In the genomic region with DNA sequence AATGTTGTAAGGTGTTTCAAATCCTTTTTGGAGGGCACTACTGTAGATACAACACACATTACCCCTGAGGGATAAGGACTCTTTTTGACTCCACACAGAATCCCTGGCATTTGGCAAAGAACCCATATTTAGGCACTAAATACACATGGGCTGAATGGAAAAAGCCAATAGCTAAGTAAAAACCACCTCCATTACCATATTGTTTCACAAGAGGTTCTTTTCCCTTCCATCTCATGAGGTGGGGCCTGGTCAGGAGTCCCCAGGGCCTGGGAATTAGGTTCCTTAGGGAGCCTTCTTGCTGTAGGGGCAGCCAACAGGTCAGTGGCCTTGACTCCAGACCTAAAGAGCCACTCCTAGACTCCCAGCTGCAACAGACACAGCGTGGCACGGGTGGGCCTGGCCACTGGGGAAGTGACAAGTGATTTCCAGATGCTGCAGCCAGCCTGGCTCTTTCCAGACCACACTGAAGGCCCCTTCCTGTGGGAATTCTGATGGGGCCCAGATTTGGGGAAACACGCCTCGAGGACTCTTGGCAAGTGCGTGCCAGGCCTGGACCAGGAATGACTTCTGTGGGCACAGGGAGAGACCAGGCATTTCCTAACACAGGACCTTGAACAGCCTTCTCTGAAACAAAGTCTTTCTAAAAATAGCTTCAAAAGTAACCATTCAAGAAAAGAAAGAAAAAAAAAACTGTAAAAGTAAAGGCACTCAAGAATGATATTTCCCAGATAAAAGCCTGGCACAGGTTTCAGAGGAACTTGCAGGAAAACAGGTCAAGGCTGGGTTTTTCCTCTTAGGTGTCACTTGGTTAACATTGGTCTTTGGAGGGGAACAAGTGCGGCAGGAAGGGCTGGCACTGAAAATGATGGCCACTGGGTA, we compare ENCODE assay signal across 8 cellular contexts. TPM values are rescaled to one million over a fixed set of nuclear protein-coding genes. Genes with fewer than 3 reads are reported as not detected.
DNase-seq lines count a peak whose midpoint lies in the region; ATAC-seq and TF ChIP-seq lines count a peak whose summit lies in the region.

No MANE protein-coding gene starts in this region.

- no peak for TF ChIP-seq CTCF in cardiac muscle cell (IDR thresholded peaks at IDR 0.05; ENCODE audit: low read depth, low read length)
- TF ChIP-seq CTCF in smooth muscle cell (IDR thresholded peaks at IDR 0.05; ENCODE audit: borderline replicate concordance, insufficient read depth, poor library complexity, severe bottlenecking): no peak

- H3K27ac Mint-ChIP-seq in activated T-helper 1 cell treated with anti-CD3 and anti-CD28 coated beads, Interleukin-12 subunit alpha, Interleukin-12 subunit beta, Interleukin-2, Interleukin-4 antibody, amounts not matched to agents 30 ng/mL and 10 ng/mL and 1 ng/mL, durations not matched to agents 14 hours and 24 hours and 36 hours: peak overlapping the region; percentile 89

- H3F3A ChIP-seq in smooth muscle cell (ENCODE audit: low read depth): peaks cover 67% of the 10 kb centered on the region

- ATAC-seq in GM18867 (IDR thresholded peaks at IDR 0.05; ENCODE audit: unreplicated experiment) (no peak), GM21515 (IDR thresholded peaks at IDR 0.05; ENCODE audit: unreplicated experiment) (no peak), GM18505 (IDR thresholded peaks at IDR 0.05; ENCODE audit: unreplicated experiment) (no peak)

- peaks cover 50% of the 10 kb centered on the region for H3K79me2 ChIP-seq in smooth muscle cell (ENCODE audit: low read depth)

- H3K9me3 Mint-ChIP-seq in activated T-helper 1 cell treated with anti-CD3 and anti-CD28 coated beads, Interleukin-12 subunit alpha, Interleukin-12 subunit beta, Interleukin-2, Interleukin-4 antibody, amounts not matched to agents 30 ng/mL and 10 ng/mL and 1 ng/mL, durations not matched to agents 14 hours and 24 hours and 36 hours: peaks cover 4% of the 10 kb centered on the region

- no peak overlapping the region for H2AFZ ChIP-seq in smooth muscle cell (ENCODE audit: low read depth)

- H3K4me1 Mint-ChIP-seq in activated T-helper 1 cell treated with anti-CD3 and anti-CD28 coated beads, Interleukin-12 subunit alpha, Interleukin-12 subunit beta, Interleukin-2, Interleukin-4 antibody, amounts not matched to agents 30 ng/mL and 10 ng/mL and 1 ng/mL, durations not matched to agents 14 hours and 24 hours and 36 hours (ENCODE audit: low read depth): peaks cover 50% of the 10 kb centered on the region

- H3K9me3 ChIP-seq in cardiac muscle cell (ENCODE audit: low read depth): no peaks in the 10 kb centered on the region
- no peaks in the 10 kb centered on the region for H3K9me3 ChIP-seq in smooth muscle cell (replicated peaks; ENCODE audit: low read depth)

- H3K4me3 Mint-ChIP-seq in activated T-helper 1 cell treated with anti-CD3 and anti-CD28 coated beads, Interleukin-12 subunit alpha, Interleukin-12 subunit beta, Interleukin-2, Interleukin-4 antibody, amounts not matched to agents 30 ng/mL and 10 ng/mL and 1 ng/mL, durations not matched to agents 14 hours and 24 hours and 36 hours: peak overlapping the region; percentile 56

- no peaks in the 10 kb centered on the region for H3K36me3 ChIP-seq in cardiac muscle cell
- no peaks in the 10 kb centered on the region for H3K36me3 ChIP-seq in smooth muscle cell (ENCODE audit: low read depth)

- H3K9ac ChIP-seq in smooth muscle cell (ENCODE audit: low read depth): peak overlapping the region; percentile 94

- H3K27me3 Mint-ChIP-seq in activated T-helper 1 cell treated with anti-CD3 and anti-CD28 coated beads, Interleukin-12 subunit alpha, Interleukin-12 subunit beta, Interleukin-2, Interleukin-4 antibody, amounts not matched to agents 30 ng/mL and 10 ng/mL and 1 ng/mL, durations not matched to agents 14 hours and 24 hours and 36 hours (ENCODE audit: insufficient read depth): no peaks in the 10 kb centered on the region

- H3K4me2 ChIP-seq in smooth muscle cell: peak overlapping the region; percentile 54

- WGBS in smooth muscle cell (ENCODE audit: low lambda C conversion rate): 24% methylated on average over 6 of the region's 6 CpGs

- no peak overlapping the region for H3K4me3 ChIP-seq in cardiac muscle cell
- H3K4me3 ChIP-seq in smooth muscle cell: no peak overlapping the region

- H3K27ac ChIP-seq in cardiac muscle cell (peak overlapping the region; percentile 90), smooth muscle cell (ENCODE audit: low read depth) (peak overlapping the region; percentile 99)

- no peaks in the 10 kb centered on the region for H3K27me3 ChIP-seq in cardiac muscle cell
- no peaks in the 10 kb centered on the region for H3K27me3 ChIP-seq in smooth muscle cell (ENCODE audit: low read depth)

- intact Hi-C loops in activated T-helper 1 cell treated with anti-CD3 and anti-CD28 coated beads, Interleukin-12 subunit alpha, Interleukin-12 subunit beta, Interleukin-2, Interleukin-4 antibody, amounts not matched to agents 30 ng/mL and 10 ng/mL and 1 ng/mL, durations not matched to agents 14 hours and 24 hours and 36 hours (cut with micrococcal nuclease): no loop called here

- H3K4me1 ChIP-seq in cardiac muscle cell (ENCODE audit: low read depth): peaks cover 30% of the 10 kb centered on the region
- H3K4me1 ChIP-seq in smooth muscle cell (ENCODE audit: low read depth): peaks cover 36% of the 10 kb centered on the region

- TF ChIP-seq POLR2A in GM18505 (IDR thresholded peaks at IDR 0.05; ENCODE audit: borderline replicate concordance, extremely low read depth, insufficient read depth, insufficient read length): no peak

- DNase-seq in GM04504 (ENCODE audit: low read depth): peak; percentile 85
- no peak for DNase-seq in activated T-helper 1 cell treated with anti-CD3 and anti-CD28 coated beads, Interleukin-12 subunit alpha, Interleukin-12 subunit beta, Interleukin-2, Interleukin-4 antibody, amounts not matched to agents 30 ng/mL and 10 ng/mL and 1 ng/mL, durations not matched to agents 14 hours and 24 hours and 36 hours (ENCODE audit: low spot score)
- peak in 1 of 2 donors; percentile 73 for DNase-seq in cardiac muscle cell (ENCODE audit: low read depth in 1 of 2, low spot score in 1 of 2)
- DNase-seq in smooth muscle cell (lab: John Stamatoyannopoulos, UW; ENCODE audit: unreplicated experiment): peak; percentile 32
- no peak for DNase-seq in iPS-NIHi11 (ENCODE audit: low spot score)

- peaks cover 31% of the 10 kb centered on the region for H3K36me3 Mint-ChIP-seq in activated T-helper 1 cell treated with anti-CD3 and anti-CD28 coated beads, Interleukin-12 subunit alpha, Interleukin-12 subunit beta, Interleukin-2, Interleukin-4 antibody, amounts not matched to agents 30 ng/mL and 10 ng/mL and 1 ng/mL, durations not matched to agents 14 hours and 24 hours and 36 hours (ENCODE audit: low read depth)

- H4K20me1 ChIP-seq in smooth muscle cell (ENCODE audit: low read depth): no peaks in the 10 kb centered on the region

RNA-seq across cellular contexts. Expression of gene SSH1, which starts 18.1 kb away (rescaled TPM):
- 25.6 and 26.6 TPM in 2 replicates for total RNA-seq in activated T-helper 1 cell treated with anti-CD3 and anti-CD28 coated beads, Interleukin-12 subunit alpha, Interleukin-12 subunit beta, Interleukin-2, Interleukin-4 antibody, amounts not matched to agents 30 ng/mL and 10 ng/mL and 1 ng/mL, durations not matched to agents 14 hours and 24 hours and 36 hours
- total RNA-seq in cardiac muscle cell: 15.9 and 26.1 TPM in 2 replicates
- polyA plus RNA-seq in cardiac muscle cell: 17.7 and 19.1 TPM in 2 replicates
- 15.2 and 17.2 TPM in 2 replicates for total RNA-seq in smooth muscle cell
- 22.0 and 24.7 TPM in 2 replicates for polyA plus RNA-seq in smooth muscle cell

RNA-seq across cellular contexts. Expression of gene DAO, which starts 40.6 kb away (rescaled TPM):
- total RNA-seq in activated T-helper 1 cell treated with anti-CD3 and anti-CD28 coated beads, Interleukin-12 subunit alpha, Interleukin-12 subunit beta, Interleukin-2, Interleukin-4 antibody, amounts not matched to agents 30 ng/mL and 10 ng/mL and 1 ng/mL, durations not matched to agents 14 hours and 24 hours and 36 hours: not detected in 2 replicates
- total RNA-seq in cardiac muscle cell (not detected in 2 replicates), smooth muscle cell (not detected in 2 replicates)
- polyA plus RNA-seq in cardiac muscle cell (0.72 TPM in 1 of 2 replicates, not detected in the other), smooth muscle cell (not detected in 2 replicates)

Comparison
In these comparisons a context has a peak if more than half of its experiments do, and no peak if none do; other contexts are left out.
1. DNase-seq: peak in GM04504 (single experiment) and smooth muscle cell (single experiment); none in activated T-helper 1 cell treated with anti-CD3 and anti-CD28 coated beads, Interleukin-12 subunit alpha, Interleukin-12 subunit beta, Interleukin-2, Interleukin-4 antibody, amounts not matched to agents 30 ng/mL and 10 ng/mL and 1 ng/mL, durations not matched to agents 14 hours and 24 hours and 36 hours (single experiment) and iPS-NIHi11 (single experiment).